Comparison of ENCODE assay signal across 9 cellular contexts in genomic region chr17:80779961-80780380, GRCh38.
A peak's percentile ranks its signal among the peaks of the same experiment; 100 is the strongest.
DNase-seq lines count a peak whose midpoint lies in the region; ATAC-seq and TF ChIP-seq lines count a peak whose summit lies in the region.
"Had no signal": no experiment of that assay in that cellular context is flagged by ENCODE, and none has a peak within 500 bp of the region (broad histone marks: within the 10 kb centered on the region; RNA-seq: fewer than 3 reads in every experiment).

No MANE protein-coding gene starts in this region.

- H3K4me1 Mint-ChIP-seq in activated CD4-positive, alpha-beta T cell treated with anti-CD3 and anti-CD28 coated beads, Interleukin-2, amount 10 ng/mL, durations not matched to agents 7 days and 5 days, result peaks cover 87% of the 10 kb centered on the region
- peaks cover 86% of the 10 kb centered on the region for H3K4me1 Mint-ChIP-seq in stimulated activated naive CD8-positive, alpha-beta T cell treated with anti-CD3 and anti-CD28 coated beads, Interleukin-15, amount 100 ng/mL, for 72 hours

- POLR2A ChIA-PET in activated CD4-positive, alpha-beta T cell treated with anti-CD3 and anti-CD28 coated beads, Interleukin-2, amount 10 ng/mL, durations not matched to agents 7 days and 5 days (lab: Charles Lee), result no interaction called here

- peaks cover 52% of the 10 kb centered on the region for H3K36me3 Mint-ChIP-seq in activated CD4-positive, alpha-beta T cell treated with anti-CD3 and anti-CD28 coated beads, Interleukin-2, amount 10 ng/mL, durations not matched to agents 7 days and 5 days (ENCODE audit: low read depth)

- no peaks in the 10 kb centered on the region for H3K27me3 Mint-ChIP-seq in activated CD4-positive, alpha-beta T cell treated with anti-CD3 and anti-CD28 coated beads, Interleukin-2, amount 10 ng/mL, durations not matched to agents 7 days and 5 days
- H3K27me3 Mint-ChIP-seq in stimulated activated naive CD8-positive, alpha-beta T cell treated with anti-CD3 and anti-CD28 coated beads, Interleukin-15, amount 100 ng/mL, for 72 hours, result no peaks in the 10 kb centered on the region

- ATAC-seq in stimulated activated naive CD8-positive, alpha-beta T cell treated with anti-CD3 and anti-CD28 coated beads, Interleukin-15, amount 100 ng/mL, for 72 hours, result no peak

- H3K4me3 ChIP-seq in foreskin fibroblast (ENCODE audit: low read depth in 1 of 2, low read length in 2 of 2), result no peak overlapping the region
- H3K4me3 ChIP-seq: tibial nerve had no signal

- CTCF ChIA-PET in activated CD4-positive, alpha-beta T cell treated with anti-CD3 and anti-CD28 coated beads, Interleukin-2, amount 10 ng/mL, durations not matched to agents 7 days and 5 days (lab: Charles Lee), result interaction anchor here (2.0 to 4.1 kb wide), 2 partner anchors 13 to 17 kb away, joined by 8 to 20 read pairs; no protein-coding TSS in a partner anchor

- peak overlapping the region; percentile 94 for H3K27ac Mint-ChIP-seq in activated CD4-positive, alpha-beta T cell treated with anti-CD3 and anti-CD28 coated beads, Interleukin-2, amount 10 ng/mL, durations not matched to agents 7 days and 5 days
- H3K27ac Mint-ChIP-seq in stimulated activated naive CD8-positive, alpha-beta T cell treated with anti-CD3 and anti-CD28 coated beads, Interleukin-15, amount 100 ng/mL, for 72 hours, result peak overlapping the region in 1 of 2 donors; percentile 71

- no peak for TF ChIP-seq CTCF in foreskin fibroblast (IDR thresholded peaks at IDR 0.05; ENCODE audit: low read depth, low read length)

- H3K9me3 Mint-ChIP-seq in activated CD4-positive, alpha-beta T cell treated with anti-CD3 and anti-CD28 coated beads, Interleukin-2, amount 10 ng/mL, durations not matched to agents 7 days and 5 days, result no peaks in the 10 kb centered on the region
- H3K9me3 Mint-ChIP-seq in stimulated activated naive CD8-positive, alpha-beta T cell treated with anti-CD3 and anti-CD28 coated beads, Interleukin-15, amount 100 ng/mL, for 72 hours, result no peaks in the 10 kb centered on the region

- H3K4me3 Mint-ChIP-seq in activated CD4-positive, alpha-beta T cell treated with anti-CD3 and anti-CD28 coated beads, Interleukin-2, amount 10 ng/mL, durations not matched to agents 7 days and 5 days, result peak overlapping the region; percentile 56
- H3K4me3 Mint-ChIP-seq in stimulated activated naive CD8-positive, alpha-beta T cell treated with anti-CD3 and anti-CD28 coated beads, Interleukin-15, amount 100 ng/mL, for 72 hours, result peak overlapping the region; percentile 14 to 34

- no peak for DNase-seq in activated CD4-positive, alpha-beta T cell treated with anti-CD3 and anti-CD28 coated beads, Interleukin-2, amount 10 ng/mL, durations not matched to agents 7 days and 5 days
- no peak for DNase-seq in activated CD4-positive, alpha-beta T cell treated with anti-CD3 and anti-CD28 coated beads, Interleukin-2, amount 50 U/mL, for 1 hour
- DNase-seq in SKM-1 (lab: John Stamatoyannopoulos, UW; ENCODE audit: unreplicated experiment) (peak; percentile 44), foreskin fibroblast (peak; percentile 92 to 96), GM19240 (ENCODE audit: insufficient read length, low spot score) (no peak), foreskin melanocyte (no peak)
- no peak for DNase-seq in stimulated activated naive CD8-positive, alpha-beta T cell treated with anti-CD3 and anti-CD28 coated beads, Interleukin-15, amount 100 ng/mL, for 72 hours
- no peak for DNase-seq in stimulated activated CD8-positive, alpha-beta memory T cell treated with anti-CD3 and anti-CD28 coated beads, Interleukin-4, amount 100 ng/mL, for 48 hours

Comparison
In these comparisons a context has a peak if more than half of its experiments do, and no peak if none do; other contexts are left out.
1. DNase-seq: peak in SKM-1 (single experiment) and foreskin fibroblast (2 of 2); none in activated CD4-positive, alpha-beta T cell treated with anti-CD3 and anti-CD28 coated beads, Interleukin-2, amount 10 ng/mL, durations not matched to agents 7 days and 5 days (single experiment), activated CD4-positive, alpha-beta T cell treated with anti-CD3 and anti-CD28 coated beads, Interleukin-2, amount 50 U/mL, for 1 hour (single experiment), stimulated activated naive CD8-positive, alpha-beta T cell treated with anti-CD3 and anti-CD28 coated beads, Interleukin-15, amount 100 ng/mL, for 72 hours (0 of 2), GM19240 (single experiment), stimulated activated CD8-positive, alpha-beta memory T cell treated with anti-CD3 and anti-CD28 coated beads, Interleukin-4, amount 100 ng/mL, for 48 hours (single experiment) and foreskin melanocyte (single experiment).